Comparison of ENCODE assay signal across 2 cellular contexts in the genomic region with DNA sequence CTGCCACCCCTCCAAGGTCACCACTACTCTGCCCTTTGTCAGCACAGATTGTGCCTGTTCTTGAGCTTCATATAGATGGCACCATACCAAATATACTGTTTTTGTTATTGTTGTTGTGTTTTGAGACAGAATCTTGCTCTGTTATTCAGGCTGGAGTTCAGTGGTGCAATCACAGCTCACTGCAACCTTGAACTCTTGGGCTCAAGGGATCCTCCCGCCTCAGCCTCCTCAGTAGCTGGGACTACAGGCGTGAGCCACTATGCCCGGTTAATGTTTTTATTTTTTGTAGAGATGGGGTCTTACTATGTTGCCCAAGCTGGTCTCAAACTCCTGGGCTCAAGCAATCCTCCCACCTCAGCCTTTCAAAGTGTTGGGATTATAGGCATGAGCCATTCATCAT. TPM values are rescaled to one million over a fixed set of nuclear protein-coding genes. Genes with fewer than 3 reads are reported as not detected.
"Had no signal": no experiment of that assay in that cellular context is flagged by ENCODE, and none has a peak within 500 bp of the region (broad histone marks: within the 10 kb centered on the region; RNA-seq: fewer than 3 reads in every experiment).

No MANE protein-coding gene starts in this region.

RNA-seq across cellular contexts. Expression of gene SLC22A1, which starts 18.9 kb away (rescaled TPM):
- total RNA-seq: cardiac septum, dermis microvascular lymphatic vessel endothelial cell had no signal
